Comparison of ENCODE assay signal across 9 cellular contexts in genomic region chr7:92634125-92634710, GRCh38. TPM values are rescaled to one million over a fixed set of nuclear protein-coding genes. Genes with fewer than 3 reads are reported as not detected.
DNase-seq lines count a peak whose midpoint lies in the region; ATAC-seq, FAIRE-seq and TF ChIP-seq lines count a peak whose summit lies in the region.
"Had no signal": no experiment of that assay in that cellular context is flagged by ENCODE, and none has a peak within 500 bp of the region (broad histone marks: within the 10 kb centered on the region; RNA-seq: fewer than 3 reads in every experiment).

No MANE protein-coding gene starts in this region.

- H3K4me1 ChIP-seq in OCI-LY3 (ENCODE audit: low read length) (peaks cover 67% of the 10 kb centered on the region), endothelial cell of umbilical vein (ENCODE audit: control insufficient read depth, extremely low read depth, insufficient read depth, low read length) (peaks cover 50% of the 10 kb centered on the region), testis (no peaks in the 10 kb centered on the region)

- 76 to 80% methylated on average over 1 of the region's 1 CpG for WGBS in testis, 2 donors

- H4K20me1 ChIP-seq in OCI-LY3 (ENCODE audit: insufficient read depth, low read length) (no peaks in the 10 kb centered on the region), endothelial cell of umbilical vein (replicated peaks; ENCODE audit: control insufficient read depth, extremely low read depth, insufficient read depth, low read length) (no peaks in the 10 kb centered on the region)

- peaks cover 5% of the 10 kb centered on the region for H3K36me3 ChIP-seq in OCI-LY3 (replicated peaks; ENCODE audit: low read depth, low read length)
- no peaks in the 10 kb centered on the region for H3K36me3 ChIP-seq in endothelial cell of umbilical vein (ENCODE audit: control insufficient read depth in 2 of 2, extremely low read depth in 1 of 2, insufficient read depth in 2 of 2, low read length in 2 of 2)
- no peaks in the 10 kb centered on the region for H3K36me3 ChIP-seq in testis (ENCODE audit: low read depth, missing control alignments)

- no peak overlapping the region for H2AFZ ChIP-seq in OCI-LY3 (ENCODE audit: low read depth, low read length)
- H2AFZ ChIP-seq in endothelial cell of umbilical vein (ENCODE audit: low read depth, low read length) = no peak overlapping the region

- peaks cover 2% of the 10 kb centered on the region for H3K9me3 Mint-ChIP-seq in activated CD4-positive, alpha-beta T cell treated with anti-CD3 and anti-CD28 coated beads for 36 hours (ENCODE audit: low read depth)
- peaks cover 3% of the 10 kb centered on the region for H3K9me3 Mint-ChIP-seq in stimulated activated effector memory CD8-positive, alpha-beta T cell treated with anti-CD3 and anti-CD28 coated beads, Interleukin-12 subunit alpha, Interleukin-12 subunit beta, amount 100 ng/mL, for 72 hours

- TSS peak; percentile 52 for BruUV-seq in endothelial cell of umbilical vein (replicated peaks; lab: Mats Ljungman, UMichigan)

- H3K4me2 ChIP-seq in OCI-LY3 (ENCODE audit: low read length) (peak overlapping the region; percentile 94), endothelial cell of umbilical vein (ENCODE audit: insufficient read depth, low read length) (peak overlapping the region; percentile 76)

- TF ChIP-seq POLR2A in endothelial cell of umbilical vein (IDR thresholded peaks at IDR 0.05; ENCODE audit: low read depth, low read length) = no peak
- TF ChIP-seq POLR2A in testis (IDR thresholded peaks at IDR 0.05) = no peak

- CTCF ChIA-PET in activated CD4-positive, alpha-beta T cell treated with anti-CD3 and anti-CD28 coated beads for 36 hours (lab: Charles Lee) = interaction anchor here (0.6 to 5.6 kb wide), 6 partner anchors 10 to 95 kb away, joined by 3 to 55 read pairs (median 3); no protein-coding TSS in a partner anchor
- CTCF ChIA-PET in endothelial cell of umbilical vein (lab: Charles Lee) = interaction anchor here (1.0 to 3.3 kb wide), 5 partner anchors 10 to 198 kb away, joined by 5 to 28 read pairs (median 8); no protein-coding TSS in a partner anchor

- intact Hi-C loops in activated CD4-positive, alpha-beta T cell treated with anti-CD3 and anti-CD28 coated beads for 36 hours (cut with DNase I, micrococcal nuclease) = loop anchor here in 1 of 2 experiments (5.0 kb wide), 2 partner anchors 403 to 483 kb away; partner anchors contain the start of gene SAMD9
- intact Hi-C loops in endothelial cell of umbilical vein (cut with micrococcal nuclease) = loop anchor here (5.0 to 10.0 kb wide), 3 partner anchors 511 to 1548 kb away; partner anchors contain the start of gene SAMD9L
- intact Hi-C loops in testis (cut with DNase I; ENCODE audit: low total_unique reads) = no loop called here

- H3K4me1 Mint-ChIP-seq in activated CD4-positive, alpha-beta T cell treated with anti-CD3 and anti-CD28 coated beads for 36 hours = peaks cover 79% of the 10 kb centered on the region
- H3K4me1 Mint-ChIP-seq in stimulated activated effector memory CD8-positive, alpha-beta T cell treated with anti-CD3 and anti-CD28 coated beads, Interleukin-12 subunit alpha, Interleukin-12 subunit beta, amount 100 ng/mL, for 72 hours = peaks cover 73% of the 10 kb centered on the region

- peak overlapping the region; percentile 77 for H3K9ac ChIP-seq in OCI-LY3 (ENCODE audit: low read length)
- peak overlapping the region; percentile 85 for H3K9ac ChIP-seq in endothelial cell of umbilical vein (replicated peaks; ENCODE audit: extremely low read depth, insufficient read depth, low read length)

- H3K9me3 ChIP-seq in OCI-LY3 (ENCODE audit: insufficient read depth, low read length) (peaks cover 5% of the 10 kb centered on the region; the same call in 1 of the 2 replicates), endothelial cell of umbilical vein (replicated peaks; ENCODE audit: control insufficient read depth, insufficient read depth, low read length) (no peaks in the 10 kb centered on the region), testis (no peaks in the 10 kb centered on the region)

- H3K79me2 ChIP-seq in OCI-LY3 (ENCODE audit: low read length) (peaks cover 27% of the 10 kb centered on the region), endothelial cell of umbilical vein (ENCODE audit: control insufficient read depth, insufficient read depth, low read length) (peaks cover 2% of the 10 kb centered on the region)

- no peaks in the 10 kb centered on the region for H3K27me3 Mint-ChIP-seq in activated CD4-positive, alpha-beta T cell treated with anti-CD3 and anti-CD28 coated beads for 36 hours

- no peak for DNase-seq in activated CD4-positive, alpha-beta T cell treated with anti-CD3 and anti-CD28 coated beads for 36 hours
- no peak for DNase-seq in activated CD4-positive, alpha-beta T cell treated with anti-CD3 and anti-CD28 coated beads, Interleukin-2, amount 50 U/mL, for 4 hours
- DNase-seq in endothelial cell of umbilical vein (ENCODE audit: low read depth, low spot score) = peak; percentile 31
- DNase-seq in stimulated activated effector memory CD8-positive, alpha-beta T cell treated with anti-CD3 and anti-CD28 coated beads, Interleukin-12 subunit alpha, Interleukin-12 subunit beta, amount 100 ng/mL, for 72 hours (ENCODE audit: low spot score in 2 of 2) = no peak
- no peak for DNase-seq in testis
- no peak for DNase-seq in HuH-7 (ENCODE audit: low spot score)
- DNase-seq: stimulated activated CD4-positive, alpha-beta T cell treated with anti-CD3 and anti-CD28 coated beads, Interleukin-2, amount 100 ng/mL, for 48 hours had no signal

- no peak for ATAC-seq in activated CD4-positive, alpha-beta T cell treated with anti-CD3 and anti-CD28 coated beads for 36 hours
- ATAC-seq in stimulated activated effector memory CD8-positive, alpha-beta T cell treated with anti-CD3 and anti-CD28 coated beads, Interleukin-12 subunit alpha, Interleukin-12 subunit beta, amount 100 ng/mL, for 72 hours = no peak
- ATAC-seq in HG03139 (IDR thresholded peaks at IDR 0.05; ENCODE audit: unreplicated experiment) = no peak

- peaks cover 23% of the 10 kb centered on the region for H3K36me3 Mint-ChIP-seq in activated CD4-positive, alpha-beta T cell treated with anti-CD3 and anti-CD28 coated beads for 36 hours (ENCODE audit: low read depth)
- H3K36me3 Mint-ChIP-seq in stimulated activated effector memory CD8-positive, alpha-beta T cell treated with anti-CD3 and anti-CD28 coated beads, Interleukin-12 subunit alpha, Interleukin-12 subunit beta, amount 100 ng/mL, for 72 hours = peaks cover 92% of the 10 kb centered on the region

- no peak for FAIRE-seq in endothelial cell of umbilical vein (lab: Jason Lieb, UNC)

- POLR2A ChIA-PET in activated CD4-positive, alpha-beta T cell treated with anti-CD3 and anti-CD28 coated beads for 36 hours (lab: Charles Lee) = interaction anchor here (0.9 to 1.7 kb wide), 6 partner anchors 11 to 180 kb away, joined by 3 to 7 read pairs (median 4); no protein-coding TSS in a partner anchor
- POLR2A ChIA-PET in endothelial cell of umbilical vein (lab: Charles Lee) = interaction anchor here (1.3 kb wide), 1 partner anchor 11 kb away, joined by 5 read pairs; no protein-coding TSS in a partner anchor

- H3K4me3 Mint-ChIP-seq in activated CD4-positive, alpha-beta T cell treated with anti-CD3 and anti-CD28 coated beads for 36 hours = no peak overlapping the region
- H3K4me3 Mint-ChIP-seq in stimulated activated effector memory CD8-positive, alpha-beta T cell treated with anti-CD3 and anti-CD28 coated beads, Interleukin-12 subunit alpha, Interleukin-12 subunit beta, amount 100 ng/mL, for 72 hours = peak overlapping the region; percentile 55

- no peaks in the 10 kb centered on the region for H3K9me1 ChIP-seq in endothelial cell of umbilical vein (replicated peaks; ENCODE audit: control insufficient read depth, extremely low read depth, insufficient read depth, low read length)

- H3K4me3 ChIP-seq in OCI-LY3 (ENCODE audit: low read length) (peak overlapping the region; percentile 51), endothelial cell of umbilical vein (replicated peaks in 1 of 3; ENCODE audit: insufficient read depth in 1 of 3, low read depth in 1 of 3, low read length in 3 of 3) (peak overlapping the region in 1 of 3 experiments; percentile 31), testis (no peak overlapping the region)

- dilution Hi-C loops in endothelial cell of umbilical vein (cut with MboI; ENCODE audit: extremely low pct_ligation_motif_present, low sequenced_read_pairs) = no loop called here

- H3K27me3 ChIP-seq in OCI-LY3 (ENCODE audit: low read depth, low read length) (no peaks in the 10 kb centered on the region), endothelial cell of umbilical vein (ENCODE audit: control insufficient read depth in 2 of 2, insufficient read depth in 2 of 2, low read length in 2 of 2) (no peaks in the 10 kb centered on the region), testis (no peaks in the 10 kb centered on the region)

- peak overlapping the region; percentile 96 for H3K27ac ChIP-seq in OCI-LY3 (ENCODE audit: low read length)
- peak overlapping the region; percentile 99 for H3K27ac ChIP-seq in endothelial cell of umbilical vein (ENCODE audit: insufficient read depth, low read depth, low read length)
- H3K27ac ChIP-seq in testis = no peak overlapping the region

- peak overlapping the region; percentile 91 for H3K27ac Mint-ChIP-seq in activated CD4-positive, alpha-beta T cell treated with anti-CD3 and anti-CD28 coated beads for 36 hours
- peak overlapping the region; percentile 92 for H3K27ac Mint-ChIP-seq in stimulated activated effector memory CD8-positive, alpha-beta T cell treated with anti-CD3 and anti-CD28 coated beads, Interleukin-12 subunit alpha, Interleukin-12 subunit beta, amount 100 ng/mL, for 72 hours

- TF ChIP-seq CTCF in OCI-LY3 (IDR thresholded peaks at IDR 0.05; ENCODE audit: low read depth, low read length) (no peak), endothelial cell of umbilical vein (IDR thresholded peaks at IDR 0.05; ENCODE audit: extremely low read depth in 1 of 2, insufficient read depth in 1 of 2, low read depth in 1 of 2, low read length in 2 of 2) (no peak), testis (IDR thresholded peaks at IDR 0.05) (no peak)

TF ChIP-seq in endothelial cell of umbilical vein, 7 proteins besides CTCF, POLR2A, EP300 and RAD21:
- TF ChIP-seq MYC (IDR thresholded peaks at IDR 0.05; ENCODE audit: low read depth, low read length) (no peak), JUN (IDR thresholded peaks at IDR 0.05; ENCODE audit: borderline replicate concordance, insufficient read depth, insufficient read length, low read depth) (peak; percentile 13)

RNA-seq across cellular contexts. Expression of gene FAM133B, which starts 44.0 kb away (rescaled TPM):
- 10 to 100 TPM; 26.1 to 27.6 TPM for total RNA-seq in activated CD4-positive, alpha-beta T cell treated with anti-CD3 and anti-CD28 coated beads for 36 hours
- 26.9 and 27.6 TPM in 2 replicates for total RNA-seq in endothelial cell of umbilical vein
- polyA plus RNA-seq in endothelial cell of umbilical vein = 6.6 and 9.1 TPM in 2 replicates
- polyA plus RNA-seq in endothelial cell of umbilical vein (2011; cell fraction: cytosol; rRNA removed) = 6.9 and 13.2 TPM in 2 replicates
- 19.6 and 28.8 TPM in 2 replicates for polyA plus RNA-seq in endothelial cell of umbilical vein (2011; cell fraction: nucleus; rRNA removed)
- 13.6 and 18.9 TPM in 2 replicates for polyA plus RNA-seq in endothelial cell of umbilical vein (2012)
- polyA minus RNA-seq in endothelial cell of umbilical vein = 8.3 and 9.1 TPM in 2 replicates
- 7.4 TPM for polyA minus RNA-seq in endothelial cell of umbilical vein (2011; cell fraction: cytosol; rRNA and poly(A)+ RNA removed)
- 31.7 and 42.9 TPM in 2 replicates for polyA minus RNA-seq in endothelial cell of umbilical vein (2011; cell fraction: nucleus; rRNA and poly(A)+ RNA removed)
- total RNA-seq in testis = 10 to 100 TPM; 20.1 to 24.3 TPM
- 6.0 TPM for polyA plus RNA-seq in testis (ENCODE audit: insufficient read depth, low read depth, low replicate concordance)

Comparison
In these comparisons a context has a peak if more than half of its experiments do, and no peak if none do; other contexts are left out.
1. H3K27ac ChIP-seq: peak in OCI-LY3 (single experiment) and endothelial cell of umbilical vein (single experiment); none in testis (0 of 2).